ENCODE assay signal across 17 cellular contexts in the genomic region with DNA sequence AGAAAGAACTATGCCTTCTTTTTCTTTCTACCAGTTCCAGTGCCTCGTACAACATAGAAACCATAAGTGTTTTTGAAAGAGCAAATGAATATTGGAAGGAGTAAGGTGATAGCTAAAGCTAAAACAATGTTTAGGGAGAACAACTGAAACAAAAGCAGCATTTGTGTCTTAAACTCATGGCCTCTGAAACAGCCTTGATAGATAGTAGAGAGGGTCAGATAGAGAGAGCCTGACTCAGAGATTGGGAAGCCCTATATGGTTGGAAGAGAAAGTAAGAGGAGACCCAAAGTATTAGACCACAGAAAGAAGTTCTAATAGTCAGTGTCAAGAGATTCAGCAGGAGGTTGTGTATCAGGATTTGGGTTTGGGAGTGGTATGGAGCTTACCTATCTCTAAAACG.
DNase-seq lines count a peak whose midpoint lies in the region; ATAC-seq and TF ChIP-seq lines count a peak whose summit lies in the region.
"Had no signal": no experiment of that assay in that cellular context is flagged by ENCODE, and none has a peak within 500 bp of the region (broad histone marks: within the 10 kb centered on the region; RNA-seq: fewer than 3 reads in every experiment).

No MANE protein-coding gene starts in this region.

- no peaks in the 10 kb centered on the region for H3K9me2 ChIP-seq in PC-9 (ENCODE audit: insufficient read depth)

- H3K9ac ChIP-seq in mammary epithelial cell (ENCODE audit: insufficient read depth, low read length), result no peak overlapping the region

- H3K4me1 ChIP-seq in PC-9 (replicated peaks; ENCODE audit: insufficient read depth) (peaks cover 23% of the 10 kb centered on the region), mammary epithelial cell (ENCODE audit: insufficient read depth, low read length) (peaks cover 29% of the 10 kb centered on the region), osteoblast (ENCODE audit: insufficient read depth, low read length) (peaks cover 24% of the 10 kb centered on the region)
- H3K4me1 ChIP-seq: Caco-2, left lung had no signal

- peaks cover 14% of the 10 kb centered on the region for H3F3A ChIP-seq in PC-9 (ENCODE audit: insufficient read depth, low read depth)

- H3K27ac ChIP-seq in PC-9, result peak overlapping the region; percentile 63
- peak overlapping the region; percentile 72 for H3K27ac ChIP-seq in mammary epithelial cell (ENCODE audit: insufficient read depth, low read depth, low read length)
- peak overlapping the region; percentile 98 for H3K27ac ChIP-seq in osteoblast (ENCODE audit: low read depth, low read length)
- H3K27ac ChIP-seq: gastroesophageal sphincter, left lung, thoracic aorta had no signal

- no TSS peak for BruUV-seq in PC-9 (replicated peaks; lab: Mats Ljungman, UMichigan)
- BruUV-seq in mammary epithelial cell (replicated peaks; lab: Mats Ljungman, UMichigan), result no TSS peak

- POLR2A ChIA-PET in PC-9 (lab: Charles Lee; ENCODE audit: unreplicated experiment), result interaction anchor here (0.6 to 0.9 kb wide), 4 partner anchors 11 to 1678 kb away, joined by 3 to 9 read pairs (median 4); no protein-coding TSS in a partner anchor

- H3K27me3 ChIP-seq in PC-9 (ENCODE audit: insufficient read depth, low read depth) (no peaks in the 10 kb centered on the region), mammary epithelial cell (ENCODE audit: insufficient read depth, low read length) (no peaks in the 10 kb centered on the region), osteoblast (ENCODE audit: insufficient read depth, low read length) (no peaks in the 10 kb centered on the region)
- H3K27me3 ChIP-seq: gastroesophageal sphincter, left lung had no signal

- H4K20me1 ChIP-seq in PC-9 (ENCODE audit: insufficient read depth) (no peaks in the 10 kb centered on the region), mammary epithelial cell (ENCODE audit: insufficient read depth, low read length) (no peaks in the 10 kb centered on the region), osteoblast (ENCODE audit: insufficient read depth, low read length) (no peaks in the 10 kb centered on the region)

- H3K4me2 ChIP-seq in PC-9 (no peak overlapping the region; the same call in 1 of the 2 replicates), mammary epithelial cell (ENCODE audit: insufficient read depth, low read depth, low read length) (peak overlapping the region; percentile 50), osteoblast (ENCODE audit: insufficient read depth, low read length) (peak overlapping the region; percentile 5)

- dilution Hi-C loops in mammary epithelial cell (cut with HindIII; ENCODE audit: low sequenced_read_pairs), result no loop called here

- TF ChIP-seq CTCF in PC-9 (conservative IDR thresholded peaks at IDR 0.05), result no peak
- no peak for TF ChIP-seq CTCF in mammary epithelial cell (conservative IDR thresholded peaks at IDR 0.05 in 1 of 2, IDR thresholded peaks at IDR 0.05 in 1 of 2; ENCODE audit: extremely low read depth in 1 of 2, insufficient read depth in 1 of 2, low read depth in 1 of 2, low read length in 2 of 2)
- no peak for TF ChIP-seq CTCF in osteoblast (IDR thresholded peaks at IDR 0.05; ENCODE audit: extremely low read depth, low read depth, low read length)

- H3K79me2 ChIP-seq in PC-9 (ENCODE audit: low read depth), result no peaks in the 10 kb centered on the region
- H3K79me2 ChIP-seq in mammary epithelial cell (ENCODE audit: insufficient read depth, low read length), result no peaks in the 10 kb centered on the region
- H3K79me2 ChIP-seq in osteoblast (ENCODE audit: insufficient read depth, low read length), result no peaks in the 10 kb centered on the region

- DNase-seq in EL (peak; percentile 39), PC-9 (no peak), mammary epithelial cell (peak; percentile 27), osteoblast (ENCODE audit: insufficient read length, low spot score, missing footprints) (no peak), NCI-H1417 (lab: John Stamatoyannopoulos, UW) (no peak), NCI-H146 (lab: John Stamatoyannopoulos, UW) (no peak), epidermal melanocyte (ENCODE audit: insufficient read length, low spot score) (no peak)
- DNase-seq: activated CD4-positive, CD25-positive, alpha-beta regulatory T cell treated with anti-CD3 and anti-CD28 coated beads, Interleukin-2, amount 50 U/mL, for 72 hours; Caco-2; dermis blood vessel endothelial cell; left lung; NCI-H1417 treated with DMSO at 0.1 percent for 48 hours; NCI-H2171 had no signal

- peaks cover 7% of the 10 kb centered on the region; the same call in 1 of the 2 replicates for H3K9me3 ChIP-seq in PC-9 (ENCODE audit: insufficient read depth, low read depth)
- H3K9me3 ChIP-seq in mammary epithelial cell (replicated peaks; ENCODE audit: insufficient read depth, low read length), result no peaks in the 10 kb centered on the region
- no peaks in the 10 kb centered on the region for H3K9me3 ChIP-seq in osteoblast (ENCODE audit: low read depth, low read length)
- H3K9me3 ChIP-seq: Caco-2, gastroesophageal sphincter, left lung, thoracic aorta had no signal

- H2AFZ ChIP-seq in PC-9, result peak overlapping the region; percentile 56
- peak overlapping the region; percentile 63 for H2AFZ ChIP-seq in mammary epithelial cell (ENCODE audit: low read depth, low read length)
- H2AFZ ChIP-seq in osteoblast (ENCODE audit: low read length), result peak overlapping the region; percentile 24

- CTCF ChIA-PET in PC-9 (lab: Charles Lee), result interaction anchor here (0.5 kb wide), 1 partner anchor 311 kb away, joined by 3 read pairs; no protein-coding TSS in a partner anchor
- CTCF ChIA-PET in mammary epithelial cell (lab: Charles Lee; ENCODE audit: low non-redundant PET), result no interaction called here

- intact Hi-C loops in PC-9 (cut with micrococcal nuclease; ENCODE audit: unreplicated experiment), result no loop called here
- intact Hi-C loops in mammary epithelial cell (cut with micrococcal nuclease), result no loop called here

- H3K36me3 ChIP-seq in PC-9 (ENCODE audit: low read depth) (no peaks in the 10 kb centered on the region), mammary epithelial cell (ENCODE audit: insufficient read depth, low read length) (no peaks in the 10 kb centered on the region), osteoblast (ENCODE audit: insufficient read depth, low read length) (no peaks in the 10 kb centered on the region)
- H3K36me3 ChIP-seq: gastroesophageal sphincter, left lung, thoracic aorta had no signal

- ATAC-seq in HG02642 (IDR thresholded peaks at IDR 0.05; ENCODE audit: poor library complexity, unreplicated experiment), result no peak
- ATAC-seq: gastroesophageal sphincter; left lung; stimulated activated memory B cell treated with anti-CD40 and anti-IgM and Interleukin-4, amounts not matched to agents 10 μg/mL and 1 μg/mL and 100 μg/mL, for 72 hours had no signal

- H3K4me3 ChIP-seq in PC-9, result no peak overlapping the region
- H3K4me3 ChIP-seq in mammary epithelial cell (replicated peaks in 1 of 3; ENCODE audit: insufficient read depth in 1 of 3, low read depth in 2 of 3, low read length in 3 of 3), result no peak overlapping the region
- no peak overlapping the region for H3K4me3 ChIP-seq in osteoblast (ENCODE audit: insufficient read depth, low read length)
- H3K4me3 ChIP-seq: gastroesophageal sphincter, left lung, thoracic aorta had no signal

- in situ Hi-C loops in mammary epithelial cell (cut with MboI; ENCODE audit: low sequenced_read_pairs in 2 of 2), result no loop called here

- 92% methylated on average over 2 of the region's 2 CpGs for WGBS in mammary epithelial cell (ENCODE audit: low coverage, missing lambda C conversion rate)

Comparison
In these comparisons a context has a peak if more than half of its experiments do, and no peak if none do; other contexts are left out.
1. DNase-seq: peak in EL (single experiment) and mammary epithelial cell (single experiment); none in PC-9 (0 of 2), osteoblast (single experiment), NCI-H1417 (0 of 3), NCI-H146 (single experiment) and epidermal melanocyte (single experiment).
2. Peak in every context shown above with its lines, with median percentiles within 50 percentile points of each other: H2AFZ ChIP-seq and H3K27ac ChIP-seq.